Comparison of ENCODE assay signal across 8 cellular contexts in genomic region chr12:75511116-75512048, GRCh38. TPM values are rescaled to one million over a fixed set of nuclear protein-coding genes. Genes with fewer than 3 reads are reported as not detected.
DNase-seq lines count a peak whose midpoint lies in the region; ATAC-seq and TF ChIP-seq lines count a peak whose summit lies in the region.

Gene KRR1 (minus strand): TSS chr12:75511609. CDS start chr12:75511597, 12 bp downstream.

- no peaks in the 10 kb centered on the region for H3K27me3 Mint-ChIP-seq in activated CD4-positive, alpha-beta T cell treated with anti-CD3 and anti-CD28 coated beads, Interleukin-2, amount 10 ng/mL, durations not matched to agents 7 days and 5 days

- H3K27me3 ChIP-seq in BJ (ENCODE audit: control insufficient read depth, insufficient read depth, low read length) (no peaks in the 10 kb centered on the region), layer of hippocampus (ENCODE audit: control insufficient read depth, insufficient read depth, low read length) (no peaks in the 10 kb centered on the region)

- H3K27ac Mint-ChIP-seq in activated CD4-positive, alpha-beta T cell treated with anti-CD3 and anti-CD28 coated beads, Interleukin-2, amount 10 ng/mL, durations not matched to agents 7 days and 5 days: peak within 1 kb of the TSS; percentile 98

- H3K4me3 ChIP-seq in BJ (ENCODE audit: low read depth, low read length) (peak within 1 kb of the TSS; percentile 80), coronary artery (peak within 1 kb of the TSS; percentile 83)

- peaks cover 2% of the 10 kb centered on the region; the same call in 1 of the 2 replicates for H3K36me3 ChIP-seq in BJ (ENCODE audit: control insufficient read depth, insufficient read depth, low read length)

- H3K27ac ChIP-seq in coronary artery: peak within 1 kb of the TSS; percentile 29 to 68
- peak within 1 kb of the TSS; percentile 70 for H3K27ac ChIP-seq in layer of hippocampus (ENCODE audit: low read depth, low read length)

- DNase-seq in BJ (ENCODE audit: low read depth): peak; percentile 96
- peak; percentile 97 for DNase-seq in NCI-H69 (lab: John Stamatoyannopoulos, UW)
- DNase-seq in activated CD4-positive, alpha-beta T cell treated with anti-CD3 and anti-CD28 coated beads, Interleukin-2, amount 10 ng/mL, durations not matched to agents 7 days and 5 days: peak; percentile 95
- peak; percentile 95 for DNase-seq in coronary artery (ENCODE audit: low spot score)
- peak; percentile 67 to 79 for DNase-seq in stimulated activated CD4-positive, alpha-beta T cell treated with anti-CD3 and anti-CD28 coated beads, Interleukin-1b, Interleukin-23, amount 100 ng/mL, for 4 hours (ENCODE audit: low read depth in 2 of 2)

- peaks cover 2% of the 10 kb centered on the region for H3K9me3 Mint-ChIP-seq in activated CD4-positive, alpha-beta T cell treated with anti-CD3 and anti-CD28 coated beads, Interleukin-2, amount 10 ng/mL, durations not matched to agents 7 days and 5 days

- H3K4me1 Mint-ChIP-seq in activated CD4-positive, alpha-beta T cell treated with anti-CD3 and anti-CD28 coated beads, Interleukin-2, amount 10 ng/mL, durations not matched to agents 7 days and 5 days: peaks cover 33% of the 10 kb centered on the region

- H3K36me3 Mint-ChIP-seq in activated CD4-positive, alpha-beta T cell treated with anti-CD3 and anti-CD28 coated beads, Interleukin-2, amount 10 ng/mL, durations not matched to agents 7 days and 5 days (ENCODE audit: low read depth): peaks cover 19% of the 10 kb centered on the region

- peak within 1 kb of the TSS; percentile 89 for H3K4me3 Mint-ChIP-seq in activated CD4-positive, alpha-beta T cell treated with anti-CD3 and anti-CD28 coated beads, Interleukin-2, amount 10 ng/mL, durations not matched to agents 7 days and 5 days

- POLR2A ChIA-PET in BJ (lab: Charles Lee): interaction anchor here (0.6 to 0.7 kb wide), 4 partner anchors 305 to 1698 kb away, joined by 3 to 4 read pairs (median 3); partner anchors contain the start of gene PHLDA1
- POLR2A ChIA-PET in activated CD4-positive, alpha-beta T cell treated with anti-CD3 and anti-CD28 coated beads, Interleukin-2, amount 10 ng/mL, durations not matched to agents 7 days and 5 days (lab: Charles Lee): no interaction called here

- CTCF ChIA-PET in BJ (lab: Yijun Ruan, JAX): interaction anchor here (0.6 to 1.5 kb wide), 6 partner anchors 16 to 526 kb away, joined by 3 to 6 read pairs (median 3); partner anchors contain the start of gene GLIPR1L2
- CTCF ChIA-PET in activated CD4-positive, alpha-beta T cell treated with anti-CD3 and anti-CD28 coated beads, Interleukin-2, amount 10 ng/mL, durations not matched to agents 7 days and 5 days (lab: Charles Lee): interaction anchor here (0.5 to 1.7 kb wide), 11 partner anchors 11 to 529 kb away, joined by 3 to 9 read pairs (median 3); partner anchors contain the start of genes GLIPR1 and PHLDA1

- ATAC-seq in GM19328 (IDR thresholded peaks at IDR 0.05; ENCODE audit: unreplicated experiment): peak; percentile 96
- ATAC-seq in HG03520 (IDR thresholded peaks at IDR 0.05; ENCODE audit: unreplicated experiment): peak; percentile 95

- TF ChIP-seq CTCF in BJ (IDR thresholded peaks at IDR 0.05; ENCODE audit: insufficient read depth, low read depth, low read length) (0 out of 2 replicates have a peak, but pooled peaks have one; percentile 2), coronary artery (IDR thresholded peaks at IDR 0.05) (no peak)

RNA-seq across cellular contexts. Expression of gene KRR1, which starts in this region (rescaled TPM):
- 10.4 and 27.4 TPM in 2 replicates for polyA plus RNA-seq in BJ (2011; rRNA removed)
- polyA minus RNA-seq in BJ (2011; rRNA and poly(A)+ RNA removed): 7.0 and 8.7 TPM in 2 replicates
- 10 to 100 TPM; 72.6 to 75.3 TPM for total RNA-seq in activated CD4-positive, alpha-beta T cell treated with anti-CD3 and anti-CD28 coated beads, Interleukin-2, amount 10 ng/mL, durations not matched to agents 7 days and 5 days

Comparison
In these comparisons a context has a peak if more than half of its experiments do, and no peak if none do; other contexts are left out.
1. Peak in every context shown above with its lines: DNase-seq, ATAC-seq, H3K4me3 ChIP-seq and H3K27ac ChIP-seq.